Comparison of ENCODE assay signal across 24 cellular contexts in the genomic region with DNA sequence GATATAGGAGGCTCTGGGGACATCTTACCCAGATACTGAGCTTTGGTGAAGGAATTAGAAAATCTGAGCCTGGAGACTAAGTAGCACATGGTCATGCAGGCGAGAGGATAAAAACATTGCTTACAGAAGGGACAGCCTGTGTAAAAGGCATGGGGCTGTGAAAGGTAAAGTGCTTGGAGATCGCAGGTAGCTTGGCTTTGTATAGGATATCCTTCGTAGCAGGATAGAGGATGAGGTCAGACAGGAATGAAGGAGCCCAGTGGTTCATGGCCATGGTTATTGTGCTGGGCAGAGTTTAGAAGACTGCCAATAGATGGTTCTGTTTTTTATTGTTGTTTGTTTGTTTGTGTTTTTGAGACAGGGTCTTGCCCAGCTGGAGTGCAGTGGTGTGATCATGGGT.
"Had no signal": no experiment of that assay in that cellular context is flagged by ENCODE, and none has a peak within 500 bp of the region (broad histone marks: within the 10 kb centered on the region; RNA-seq: fewer than 3 reads in every experiment).

No MANE protein-coding gene starts in this region.

- H3K27ac Mint-ChIP-seq: activated CD4-positive, alpha-beta memory T cell treated with anti-CD3 and anti-CD28 coated beads, Interleukin-2, amount 10 ng/mL, durations not matched to agents 7 days and 5 days; activated CD4-positive, alpha-beta T cell treated with anti-CD3 and anti-CD28 coated beads, Interleukin-2, amount 10 ng/mL, durations not matched to agents 7 days and 5 days; activated naive CD4-positive, alpha-beta T cell treated with anti-CD3 and anti-CD28 coated beads, Interleukin-2, amount 10 ng/mL, durations not matched to agents 7 days and 5 days; activated naive CD8-positive, alpha-beta T cell treated with anti-CD3 and anti-CD28 coated beads, Interleukin-2, amount 10 ng/mL, durations not matched to agents 7 days and 5 days; activated T-cell treated with anti-CD3 and anti-CD28 coated beads, Interleukin-2, amount 50 U/mL, for 24 hours; activated T-cell treated with anti-CD3 and anti-CD28 coated beads, Interleukin-2, amount 50 U/mL, for 72 hours; brain had no signal

- H3K4me3 ChIP-seq: ascending aorta, breast epithelium, cardiac muscle cell, colonic mucosa had no signal

- ATAC-seq: activated naive CD4-positive, alpha-beta T cell treated with anti-CD3 and anti-CD28 coated beads, Interleukin-2, amount 50 U/mL, for 72 hours; activated T-cell treated with anti-CD3 and anti-CD28 coated beads, Interleukin-2, amount 50 U/mL, for 72 hours had no signal

- H3K36me3 Mint-ChIP-seq: activated naive CD4-positive, alpha-beta T cell treated with anti-CD3 and anti-CD28 coated beads, Interleukin-2, amount 50 U/mL, for 72 hours had no signal

- H3K27me3 ChIP-seq: ascending aorta, breast epithelium, cardiac muscle cell, colonic mucosa had no signal

- H3K9me3 ChIP-seq: ascending aorta, breast epithelium, colonic mucosa had no signal

- H3K27me3 Mint-ChIP-seq: activated CD4-positive, alpha-beta memory T cell treated with anti-CD3 and anti-CD28 coated beads, Interleukin-2, amount 10 ng/mL, durations not matched to agents 7 days and 5 days; activated CD4-positive, alpha-beta T cell treated with anti-CD3 and anti-CD28 coated beads, Interleukin-2, amount 10 ng/mL, durations not matched to agents 7 days and 5 days; activated naive CD4-positive, alpha-beta T cell treated with anti-CD3 and anti-CD28 coated beads, Interleukin-2, amount 10 ng/mL, durations not matched to agents 7 days and 5 days; activated naive CD8-positive, alpha-beta T cell treated with anti-CD3 and anti-CD28 coated beads, Interleukin-2, amount 10 ng/mL, durations not matched to agents 7 days and 5 days; activated T-cell treated with anti-CD3 and anti-CD28 coated beads, Interleukin-2, amount 50 U/mL, for 24 hours; brain had no signal

- H3K9me3 Mint-ChIP-seq: activated CD4-positive, alpha-beta memory T cell treated with anti-CD3 and anti-CD28 coated beads, Interleukin-2, amount 10 ng/mL, durations not matched to agents 7 days and 5 days; activated CD4-positive, alpha-beta T cell treated with anti-CD3 and anti-CD28 coated beads, Interleukin-2, amount 10 ng/mL, durations not matched to agents 7 days and 5 days; activated naive CD4-positive, alpha-beta T cell treated with anti-CD3 and anti-CD28 coated beads, Interleukin-2, amount 10 ng/mL, durations not matched to agents 7 days and 5 days; activated naive CD4-positive, alpha-beta T cell treated with anti-CD3 and anti-CD28 coated beads, Interleukin-2, amount 50 U/mL, for 72 hours; activated naive CD8-positive, alpha-beta T cell treated with anti-CD3 and anti-CD28 coated beads, Interleukin-2, amount 10 ng/mL, durations not matched to agents 7 days and 5 days; activated T-cell treated with anti-CD3 and anti-CD28 coated beads, Interleukin-2, amount 50 U/mL, for 24 hours; activated T-cell treated with anti-CD3 and anti-CD28 coated beads, Interleukin-2, amount 50 U/mL, for 72 hours; brain had no signal

- H3K4me1 Mint-ChIP-seq: activated naive CD4-positive, alpha-beta T cell treated with anti-CD3 and anti-CD28 coated beads, Interleukin-2, amount 10 ng/mL, durations not matched to agents 7 days and 5 days; brain had no signal

- H3K36me3 ChIP-seq: ascending aorta, breast epithelium, cardiac muscle cell, colonic mucosa had no signal

- DNase-seq: activated CD4-positive, alpha-beta memory T cell treated with anti-CD3 and anti-CD28 coated beads, Interleukin-2, amount 10 ng/mL, durations not matched to agents 7 days and 5 days; activated CD4-positive, alpha-beta T cell treated with anti-CD3 and anti-CD28 coated beads for 1 hour; activated CD4-positive, alpha-beta T cell treated with anti-CD3 and anti-CD28 coated beads for 4 hours; activated CD4-positive, alpha-beta T cell treated with anti-CD3 and anti-CD28 coated beads, Interleukin-2, amount 10 ng/mL, durations not matched to agents 7 days and 5 days; activated CD4-positive, alpha-beta T cell treated with anti-CD3 and anti-CD28 coated beads, Interleukin-2, amount 50 U/mL, for 4 hours; activated CD8-positive, alpha-beta memory T cell treated with anti-CD3 and anti-CD28 coated beads, Interleukin-2, amount 50 U/mL, for 48 hours; activated gamma-delta T cell; activated naive CD4-positive, alpha-beta T cell; activated naive CD4-positive, alpha-beta T cell treated with anti-CD3 and anti-CD28 coated beads, Interleukin-2, amount 10 ng/mL, durations not matched to agents 7 days and 5 days; activated naive CD8-positive, alpha-beta T cell treated with anti-CD3 and anti-CD28 coated beads, Interleukin-2, amount 10 ng/mL, durations not matched to agents 7 days and 5 days; activated T-cell treated with anti-CD3 and anti-CD28 coated beads for 4 hours; activated T-cell treated with anti-CD3 and anti-CD28 coated beads, Interleukin-2, amount 50 U/mL, for 24 hours; activated T-cell treated with anti-CD3 and anti-CD28 coated beads, Interleukin-2, amount 50 U/mL, for 72 hours; central memory CD4-positive, alpha-beta T cell; cerebellar nuclear complex; colonic mucosa; effector CD8-positive, alpha-beta T cell; foreskin fibroblast; T-helper 2 cell had no signal

- H3K4me3 Mint-ChIP-seq: activated CD4-positive, alpha-beta memory T cell treated with anti-CD3 and anti-CD28 coated beads, Interleukin-2, amount 10 ng/mL, durations not matched to agents 7 days and 5 days; activated CD4-positive, alpha-beta T cell treated with anti-CD3 and anti-CD28 coated beads, Interleukin-2, amount 10 ng/mL, durations not matched to agents 7 days and 5 days; activated naive CD4-positive, alpha-beta T cell treated with anti-CD3 and anti-CD28 coated beads, Interleukin-2, amount 10 ng/mL, durations not matched to agents 7 days and 5 days; activated naive CD8-positive, alpha-beta T cell treated with anti-CD3 and anti-CD28 coated beads, Interleukin-2, amount 10 ng/mL, durations not matched to agents 7 days and 5 days; activated T-cell treated with anti-CD3 and anti-CD28 coated beads, Interleukin-2, amount 50 U/mL, for 24 hours; activated T-cell treated with anti-CD3 and anti-CD28 coated beads, Interleukin-2, amount 50 U/mL, for 72 hours; brain had no signal

- H3K4me1 ChIP-seq: ascending aorta, breast epithelium, colonic mucosa had no signal
